In genomic region chr3:44509393-44509921, GRCh38 we compare ENCODE assay signal across 8 cellular contexts. TPM values are rescaled to one million over a fixed set of nuclear protein-coding genes. Genes with fewer than 3 reads are reported as not detected.
DNase-seq lines count a peak whose midpoint lies in the region; FAIRE-seq and TF ChIP-seq lines count a peak whose summit lies in the region.

No MANE protein-coding gene starts in this region.

- peaks cover 61% of the 10 kb centered on the region for H3K79me2 ChIP-seq in GM23248 (ENCODE audit: insufficient read depth)

- H2AFZ ChIP-seq in GM23248: peak overlapping the region; percentile 97

- H3K4me3 Mint-ChIP-seq in glutamatergic neuron (ENCODE audit: unreplicated experiment): peak overlapping the region; percentile 97

- peak overlapping the region; percentile 94 for H3K27ac Mint-ChIP-seq in glutamatergic neuron (ENCODE audit: unreplicated experiment)

- peaks cover 11% of the 10 kb centered on the region for H3K36me3 Mint-ChIP-seq in glutamatergic neuron (ENCODE audit: unreplicated experiment)

- TF ChIP-seq CTCF in WERI-Rb-1 (IDR thresholded peaks at IDR 0.05; ENCODE audit: low read depth, low read length): no peak
- no peak for TF ChIP-seq CTCF in glutamatergic neuron (IDR thresholded peaks at IDR 0.05; ENCODE audit: partially characterized antibody, unreplicated experiment)
- no peak for TF ChIP-seq CTCF in retinal pigment epithelial cell (conservative IDR thresholded peaks at IDR 0.05; ENCODE audit: low read depth, low read length)

- DNase-seq in AML-193 (lab: John Stamatoyannopoulos, UW): peak; percentile 47 to 50
- DNase-seq in GM23248: peak; percentile 25
- peak; percentile 46 for DNase-seq in WERI-Rb-1
- no peak for DNase-seq in glutamatergic neuron
- no peak for DNase-seq in retinal pigment epithelial cell (ENCODE audit: low read depth)
- DNase-seq in HT-29 (ENCODE audit: low spot score): no peak
- DNase-seq in RCC 7860 (ENCODE audit: low spot score): no peak
- no peak for DNase-seq in NCI-H2081 treated with DMSO at 0.1 percent for 48 hours (lab: John Stamatoyannopoulos, UW)

- H3K4me1 Mint-ChIP-seq in glutamatergic neuron (ENCODE audit: low read depth, unreplicated experiment): peaks cover 14% of the 10 kb centered on the region

- peaks cover 15% of the 10 kb centered on the region for H3F3A ChIP-seq in GM23248 (ENCODE audit: insufficient read depth)

- peak overlapping the region; percentile 98 for H3K4me3 ChIP-seq in GM23248
- H3K4me3 ChIP-seq in WERI-Rb-1 (ENCODE audit: low read depth, low read length): peak overlapping the region; percentile 72
- H3K4me3 ChIP-seq in retinal pigment epithelial cell (ENCODE audit: low read length): peak overlapping the region; percentile 87

- no peaks in the 10 kb centered on the region for H3K9me2 ChIP-seq in GM23248 (ENCODE audit: insufficient read depth)

- H3K9me3 Mint-ChIP-seq in glutamatergic neuron (ENCODE audit: unreplicated experiment): peaks cover 8% of the 10 kb centered on the region

- WGBS in GM23248 (ENCODE audit: low coverage in 1 of 2, low lambda C conversion rate in 2 of 2, missing lambda C conversion rate in 2 of 2), 2 experiments: 83 to 84% methylated on average over 2 of the region's 2 CpGs

- H3K27ac ChIP-seq in GM23248 (no peak overlapping the region), WERI-Rb-1 (peak overlapping the region; percentile 80; the same call in 1 of the 2 replicates)

- H3K9me3 ChIP-seq in GM23248 (ENCODE audit: low read depth) (no peaks in the 10 kb centered on the region), WERI-Rb-1 (ENCODE audit: severe bottlenecking) (no peaks in the 10 kb centered on the region)

- no peaks in the 10 kb centered on the region for H4K20me1 ChIP-seq in GM23248 (ENCODE audit: insufficient read depth)

- H3K27me3 Mint-ChIP-seq in glutamatergic neuron (ENCODE audit: unreplicated experiment): peaks cover 8% of the 10 kb centered on the region

- H3K4me1 ChIP-seq in GM23248 (ENCODE audit: insufficient read depth): peaks cover 6% of the 10 kb centered on the region

- in situ Hi-C loops in GM23248 (cut with MboI): no loop called here

- H3K4me2 ChIP-seq in GM23248 (ENCODE audit: unreplicated experiment): peak overlapping the region; percentile 81

- H3K9ac ChIP-seq in GM23248: peak overlapping the region; percentile 93

- no peak for FAIRE-seq in RCC 7860 (lab: Jason Lieb, UNC)

- H3K27me3 ChIP-seq in GM23248 (replicated peaks; ENCODE audit: insufficient read depth): no peaks in the 10 kb centered on the region
- no peaks in the 10 kb centered on the region for H3K27me3 ChIP-seq in WERI-Rb-1 (ENCODE audit: insufficient read depth, low read depth, severe bottlenecking)

- 0 out of 2 replicates have a peak, but pooled peaks cover 6% of the 10 kb centered on the region for H3K36me3 ChIP-seq in GM23248 (ENCODE audit: low read depth)
- H3K36me3 ChIP-seq in WERI-Rb-1: peaks cover 5% of the 10 kb centered on the region

RNA-seq across cellular contexts. Expression of gene ZNF445, which starts 32.0 kb away (rescaled TPM):
- 5.9 and 6.8 TPM in 2 replicates for total RNA-seq in GM23248 (2014; rRNA removed; shearing (Covaris generic))
- 2.2 TPM in 2 replicates for polyA plus RNA-seq in GM23248 (2016; fragmentation: Nextera tagmentation; extraction: Ambion mirVana)
- 66.8 TPM for total RNA-seq in glutamatergic neuron (ENCODE audit: unreplicated experiment)
- 2.1 and 2.7 TPM in 2 replicates for total RNA-seq in HT-29 (2014; rRNA removed; shearing (Covaris generic))

RNA-seq across cellular contexts. Expression of gene ZKSCAN7, which starts 45.5 kb away (rescaled TPM):
- 4.5 and 6.1 TPM in 2 replicates for total RNA-seq in GM23248 (2014; rRNA removed; shearing (Covaris generic))
- 2.9 and 3.1 TPM in 2 replicates for polyA plus RNA-seq in GM23248 (2016; fragmentation: Nextera tagmentation; extraction: Ambion mirVana)
- 20.6 TPM for total RNA-seq in glutamatergic neuron (ENCODE audit: unreplicated experiment)
- not detected in 2 replicates for total RNA-seq in HT-29 (2014; rRNA removed; shearing (Covaris generic))

Comparison
In these comparisons a context has a peak if more than half of its experiments do, and no peak if none do; other contexts are left out.
1. DNase-seq: peak in AML-193 (2 of 2), GM23248 (single experiment) and WERI-Rb-1 (single experiment); none in glutamatergic neuron (single experiment), retinal pigment epithelial cell (single experiment), HT-29 (single experiment), RCC 7860 (single experiment) and NCI-H2081 treated with DMSO at 0.1 percent for 48 hours (single experiment).
2. Peak in every context shown above with its lines, with median percentiles within 50 percentile points of each other: H3K4me3 ChIP-seq.